1 cellular context compared by ENCODE assay signal in genomic region chr17:76635659-76636360, GRCh38.
TF ChIP-seq lines count a peak whose summit lies in the region.

No MANE protein-coding gene starts in this region.

TF ChIP-seq in SK-N-SH treated with all-trans-retinoic acid at 6 μM for 48 hours, 23 proteins besides CTCF, POLR2A, EP300 and RAD21:
- no peak for TF ChIP-seq OSR1 (CRISPR knock-in tag; IDR thresholded peaks at IDR 0.05)
- TF ChIP-seq GLIS3 (CRISPR knock-in tag; IDR thresholded peaks at IDR 0.05) = no peak
- 0 out of 2 replicates have a peak, but pooled peaks have one; percentile 31 for TF ChIP-seq SNAI2 (CRISPR knock-in tag; IDR thresholded peaks at IDR 0.05)
- TF ChIP-seq PATZ1 (CRISPR knock-in tag; IDR thresholded peaks at IDR 0.05; ENCODE audit: borderline replicate concordance) = peak; percentile 82
- peak; percentile 65; the same call in 1 of the 2 replicates for TF ChIP-seq TOX (CRISPR knock-in tag; IDR thresholded peaks at IDR 0.05; ENCODE audit: borderline replicate concordance)
- no peak for TF ChIP-seq RARB (CRISPR knock-in tag; IDR thresholded peaks at IDR 0.05)
- TF ChIP-seq TCF4 (CRISPR knock-in tag; IDR thresholded peaks at IDR 0.05; ENCODE audit: borderline replicate concordance) = peak; percentile 53
- TF ChIP-seq ZC3H10 (CRISPR knock-in tag; IDR thresholded peaks at IDR 0.05) = no peak
- TF ChIP-seq CSRNP3 (CRISPR knock-in tag; IDR thresholded peaks at IDR 0.05) = no peak
- TF ChIP-seq ISL1 (CRISPR knock-in tag; IDR thresholded peaks at IDR 0.05) = peak; percentile 90
- TF ChIP-seq ARNTL (CRISPR knock-in tag; IDR thresholded peaks at IDR 0.05; ENCODE audit: borderline replicate concordance, low read depth) = no peak
- no peak for TF ChIP-seq ZFP3 (CRISPR knock-in tag; IDR thresholded peaks at IDR 0.05)
- TF ChIP-seq, protein P1, sequence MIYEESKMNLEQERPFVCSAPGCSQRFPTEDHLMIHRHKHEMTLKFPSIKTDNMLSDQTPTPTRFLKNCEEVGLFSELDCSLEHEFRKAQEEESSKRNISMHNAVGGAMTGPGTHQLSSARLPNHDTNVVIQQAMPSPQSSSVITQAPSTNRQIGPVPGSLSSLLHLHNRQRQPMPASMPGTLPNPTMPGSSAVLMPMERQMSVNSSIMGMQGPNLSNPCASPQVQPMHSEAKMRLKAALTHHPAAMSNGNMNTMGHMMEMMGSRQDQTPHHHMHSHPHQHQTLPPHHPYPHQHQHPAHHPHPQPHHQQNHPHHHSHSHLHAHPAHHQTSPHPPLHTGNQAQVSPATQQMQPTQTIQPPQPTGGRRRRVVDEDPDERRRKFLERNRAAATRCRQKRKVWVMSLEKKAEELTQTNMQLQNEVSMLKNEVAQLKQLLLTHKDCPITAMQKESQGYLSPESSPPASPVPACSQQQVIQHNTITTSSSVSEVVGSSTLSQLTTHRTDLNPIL (CRISPR knock-in tag; IDR thresholded peaks at IDR 0.05; ENCODE audit: low read depth) = peak; percentile 64; the same call in 1 of the 2 replicates
